In the genomic region with DNA sequence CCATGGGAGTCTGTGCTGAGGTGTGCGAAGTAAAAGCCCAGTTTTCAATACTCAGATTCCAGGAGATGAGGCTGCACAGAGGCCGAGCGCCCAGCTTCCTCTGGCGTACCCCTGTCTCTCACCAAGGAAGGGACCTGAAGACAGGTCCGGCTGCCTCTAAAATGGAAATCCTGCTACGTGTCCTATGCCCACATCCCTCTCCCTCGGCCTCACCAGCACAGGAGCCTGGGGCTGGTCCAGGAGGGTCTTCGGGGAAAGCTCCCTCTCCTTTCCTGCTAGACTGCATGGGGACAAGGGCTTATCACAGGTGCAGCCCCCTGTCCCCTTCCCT, we compare ENCODE assay signal across 8 cellular contexts. TPM values are rescaled to one million over a fixed set of nuclear protein-coding genes. Genes with fewer than 3 reads are reported as not detected.
DNase-seq lines count a peak whose midpoint lies in the region; ATAC-seq lines count a peak whose summit lies in the region.

No MANE protein-coding gene starts in this region.

- H3K4me3 ChIP-seq in iPS-20b (ENCODE audit: low read length), result peak overlapping the region; percentile 98

- no peak for DNase-seq in T-helper 2 cell treated with Interferon-gamma antibody and Interleukin-4, amounts not matched to agents 5 μg/mL and 100 μg/mL, for 36 hours (ENCODE audit: low spot score)
- no peak for DNase-seq in T-helper 2 cell
- DNase-seq in activated CD4-positive, alpha-beta memory T cell treated with anti-CD3 and anti-CD28 coated beads, Interleukin-2, amount 10 ng/mL, durations not matched to agents 7 days and 5 days, result no peak
- DNase-seq in nucleus accumbens (lab: John Stamatoyannopoulos, UW), result no peak

- peak overlapping the region; percentile 94 for H3K9ac ChIP-seq in iPS-20b (ENCODE audit: low read depth, low read length)

- peaks cover 15% of the 10 kb centered on the region; the same call in 1 of the 2 replicates for H3K27me3 ChIP-seq in iPS-20b (ENCODE audit: insufficient read depth, low read length)

- H3K27ac Mint-ChIP-seq in T-helper 2 cell treated with Interferon-gamma antibody and Interleukin-4, amounts not matched to agents 5 μg/mL and 100 μg/mL, for 36 hours, result peak overlapping the region; percentile 95
- H3K27ac Mint-ChIP-seq in activated CD4-positive, alpha-beta memory T cell treated with anti-CD3 and anti-CD28 coated beads, Interleukin-2, amount 10 ng/mL, durations not matched to agents 7 days and 5 days, result peak overlapping the region; percentile 79

- peaks cover 24% of the 10 kb centered on the region for H3K4me1 Mint-ChIP-seq in T-helper 2 cell treated with Interferon-gamma antibody and Interleukin-4, amounts not matched to agents 5 μg/mL and 100 μg/mL, for 36 hours (ENCODE audit: low read depth)
- H3K4me1 Mint-ChIP-seq in activated CD4-positive, alpha-beta memory T cell treated with anti-CD3 and anti-CD28 coated beads, Interleukin-2, amount 10 ng/mL, durations not matched to agents 7 days and 5 days, result peaks cover 49% of the 10 kb centered on the region

- H3K36me3 ChIP-seq in iPS-20b (ENCODE audit: insufficient read depth, low read depth, low read length), result peaks cover 21% of the 10 kb centered on the region

- H3K4me3 Mint-ChIP-seq in T-helper 2 cell treated with Interferon-gamma antibody and Interleukin-4, amounts not matched to agents 5 μg/mL and 100 μg/mL, for 36 hours, result peak overlapping the region; percentile 92
- peak overlapping the region; percentile 87 for H3K4me3 Mint-ChIP-seq in activated CD4-positive, alpha-beta memory T cell treated with anti-CD3 and anti-CD28 coated beads, Interleukin-2, amount 10 ng/mL, durations not matched to agents 7 days and 5 days

- H3K36me3 Mint-ChIP-seq in T-helper 2 cell treated with Interferon-gamma antibody and Interleukin-4, amounts not matched to agents 5 μg/mL and 100 μg/mL, for 36 hours (ENCODE audit: low read depth), result peaks cover 6% of the 10 kb centered on the region
- peaks cover 13% of the 10 kb centered on the region for H3K36me3 Mint-ChIP-seq in activated CD4-positive, alpha-beta memory T cell treated with anti-CD3 and anti-CD28 coated beads, Interleukin-2, amount 10 ng/mL, durations not matched to agents 7 days and 5 days (ENCODE audit: low read depth)

- CTCF ChIA-PET in activated CD4-positive, alpha-beta memory T cell treated with anti-CD3 and anti-CD28 coated beads, Interleukin-2, amount 10 ng/mL, durations not matched to agents 7 days and 5 days (lab: Charles Lee), result no interaction called here

- no peaks in the 10 kb centered on the region for H3K9me3 ChIP-seq in iPS-20b (ENCODE audit: insufficient read depth, low read depth, low read length)

- ATAC-seq in HG03097 (IDR thresholded peaks at IDR 0.05; ENCODE audit: low FRiP score, unreplicated experiment) (no peak), GM21423 (IDR thresholded peaks at IDR 0.05; ENCODE audit: unreplicated experiment) (no peak)

- H3K27me3 Mint-ChIP-seq in T-helper 2 cell treated with Interferon-gamma antibody and Interleukin-4, amounts not matched to agents 5 μg/mL and 100 μg/mL, for 36 hours (ENCODE audit: low read depth), result no peaks in the 10 kb centered on the region
- H3K27me3 Mint-ChIP-seq in activated CD4-positive, alpha-beta memory T cell treated with anti-CD3 and anti-CD28 coated beads, Interleukin-2, amount 10 ng/mL, durations not matched to agents 7 days and 5 days, result no peaks in the 10 kb centered on the region

- H3K4me1 ChIP-seq in iPS-20b (ENCODE audit: insufficient read depth, low read length), result peaks cover 4% of the 10 kb centered on the region

- no peaks in the 10 kb centered on the region for H3K9me3 Mint-ChIP-seq in T-helper 2 cell treated with Interferon-gamma antibody and Interleukin-4, amounts not matched to agents 5 μg/mL and 100 μg/mL, for 36 hours
- no peaks in the 10 kb centered on the region for H3K9me3 Mint-ChIP-seq in activated CD4-positive, alpha-beta memory T cell treated with anti-CD3 and anti-CD28 coated beads, Interleukin-2, amount 10 ng/mL, durations not matched to agents 7 days and 5 days

- POLR2A ChIA-PET in activated CD4-positive, alpha-beta memory T cell treated with anti-CD3 and anti-CD28 coated beads, Interleukin-2, amount 10 ng/mL, durations not matched to agents 7 days and 5 days (lab: Charles Lee), result interaction anchor here (0.7 to 4.6 kb wide), 4 partner anchors 10 to 56 kb away, joined by 4 to 39 read pairs (median 6); partner anchors contain the start of genes ARF1 and IBA57

- H3K27ac ChIP-seq in iPS-20b (ENCODE audit: low read length) (peak overlapping the region; percentile 18), temporal lobe (ENCODE audit: low read depth, low read length) (peak overlapping the region; percentile 32)

RNA-seq across cellular contexts. Expression of gene MRPL55, which starts 0.4 kb away (rescaled TPM):
- 10 to 100 TPM; 43.1 to 43.9 TPM for total RNA-seq in activated CD4-positive, alpha-beta memory T cell treated with anti-CD3 and anti-CD28 coated beads, Interleukin-2, amount 10 ng/mL, durations not matched to agents 7 days and 5 days
- total RNA-seq in temporal lobe, result 66.4 TPM

RNA-seq across cellular contexts. Expression of gene C1orf35, which starts 5.6 kb away (rescaled TPM):
- 10 to 100 TPM; 17.8 to 18.9 TPM for total RNA-seq in activated CD4-positive, alpha-beta memory T cell treated with anti-CD3 and anti-CD28 coated beads, Interleukin-2, amount 10 ng/mL, durations not matched to agents 7 days and 5 days
- 5.4 TPM for total RNA-seq in temporal lobe

RNA-seq across cellular contexts. Expression of gene ARF1, which starts 26.2 kb away (rescaled TPM):
- total RNA-seq in activated CD4-positive, alpha-beta memory T cell treated with anti-CD3 and anti-CD28 coated beads, Interleukin-2, amount 10 ng/mL, durations not matched to agents 7 days and 5 days, result 100 to 1,000 TPM; 368 to 376 TPM
- 86.1 TPM for total RNA-seq in temporal lobe

RNA-seq across cellular contexts. Expression of gene GUK1, which starts 31.4 kb away (rescaled TPM):
- total RNA-seq in activated CD4-positive, alpha-beta memory T cell treated with anti-CD3 and anti-CD28 coated beads, Interleukin-2, amount 10 ng/mL, durations not matched to agents 7 days and 5 days, result 100 to 1,000 TPM; 280 to 284 TPM
- 109 TPM for total RNA-seq in temporal lobe

RNA-seq across cellular contexts. Expression of gene GJC2, which starts 41.0 kb away (rescaled TPM):
- under 1 TPM; 0.38 to 0.55 TPM for total RNA-seq in activated CD4-positive, alpha-beta memory T cell treated with anti-CD3 and anti-CD28 coated beads, Interleukin-2, amount 10 ng/mL, durations not matched to agents 7 days and 5 days
- 0.74 TPM for total RNA-seq in temporal lobe
